22 cellular contexts compared by ENCODE assay signal in the genomic region with DNA sequence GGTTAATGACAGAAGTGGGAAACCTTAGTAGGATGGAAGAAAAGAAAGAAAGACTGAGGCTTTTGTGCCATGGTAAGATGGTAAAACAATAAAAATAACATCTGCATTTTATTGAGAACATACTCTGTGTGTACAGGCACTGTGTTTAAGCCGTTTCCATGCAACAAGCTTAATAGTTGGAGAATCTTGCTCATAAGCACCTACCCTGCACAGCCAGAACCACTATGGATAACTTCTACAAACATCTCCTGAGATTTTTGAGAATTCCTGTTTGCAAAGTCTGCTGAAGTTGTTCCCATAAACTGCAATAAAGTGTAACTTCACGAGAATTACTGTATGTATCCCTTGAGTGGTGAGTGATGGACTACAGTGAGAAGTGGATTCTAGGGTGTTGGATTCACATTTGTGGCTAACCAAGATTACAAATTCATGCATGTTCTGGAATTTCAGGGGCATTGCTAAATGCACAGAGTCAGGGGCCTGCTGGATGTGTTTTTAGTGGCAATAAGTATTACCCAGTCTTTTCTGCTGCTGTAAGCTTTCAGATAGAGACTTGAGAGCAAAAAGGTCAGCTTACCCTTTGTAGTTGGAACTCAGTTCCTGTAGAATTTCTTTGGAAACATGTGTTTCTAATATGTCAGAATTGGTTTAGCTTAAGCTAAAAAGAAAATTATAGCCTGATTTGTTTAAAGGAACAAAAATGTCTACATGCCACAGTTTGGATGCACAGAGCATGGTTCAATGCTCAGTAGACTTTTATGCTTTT.
A peak's percentile ranks its signal among the peaks of the same experiment; 100 is the strongest.
DNase-seq lines count a peak whose midpoint lies in the region; ATAC-seq and TF ChIP-seq lines count a peak whose summit lies in the region.
"Had no signal": no experiment of that assay in that cellular context is flagged by ENCODE, and none has a peak within 500 bp of the region (broad histone marks: within the 10 kb centered on the region; RNA-seq: fewer than 3 reads in every experiment).

No MANE protein-coding gene starts in this region.

- POLR2A ChIA-PET in IMR-90 (lab: Charles Lee; ENCODE audit: unreplicated experiment), result no interaction called here

- no peak overlapping the region for H4K5ac ChIP-seq in IMR-90 (ENCODE audit: low read depth, low read length)

- ATAC-seq in IMR-90 (ENCODE audit: low read depth) (peak; percentile 37; the same call in 1 of the 2 replicates), HG03196 (IDR thresholded peaks at IDR 0.05; ENCODE audit: unreplicated experiment) (no peak), upper lobe of left lung (ENCODE audit: low FRiP score in 2 of 2) (no peak)
- ATAC-seq: activated naive CD4-positive, alpha-beta T cell treated with anti-CD3 and anti-CD28 coated beads, Interleukin-2, amount 50 U/mL, for 72 hours; activated T-helper 17 cell treated with anti-CD3 and anti-CD28 coated beads, Interleukin-2, amount 50 U/mL, for 72 hours; heart left ventricle had no signal

- H3K4me3 ChIP-seq in IMR-90 (ENCODE audit: insufficient read depth, low read depth, low read length) (no peak overlapping the region), sigmoid colon (no peak overlapping the region), upper lobe of left lung (no peak overlapping the region)
- H3K4me3 ChIP-seq: ascending aorta, HAP-1, heart left ventricle had no signal

- H3K56ac ChIP-seq in IMR-90 (ENCODE audit: extremely low read depth, insufficient read depth, low read length), result no peak overlapping the region

- peaks cover 3% of the 10 kb centered on the region; the same call in 1 of the 2 replicates for H3K9me1 ChIP-seq in IMR-90 (ENCODE audit: insufficient read depth, low read length)

- H3K4ac ChIP-seq in IMR-90 (ENCODE audit: low read depth, low read length), result no peak overlapping the region

- no peak overlapping the region for H2AK5ac ChIP-seq in IMR-90 (ENCODE audit: low read depth, low read length)

- TF ChIP-seq EP300 in sigmoid colon (IDR thresholded peaks at IDR 0.05) (no peak), upper lobe of left lung (IDR thresholded peaks at IDR 0.05) (no peak)

- dilution Hi-C loops in IMR-90 (cut with HindIII; ENCODE audit: low sequenced_read_pairs, unreplicated experiment), result no loop called here

- H3K27ac ChIP-seq in IMR-90 (ENCODE audit: insufficient read depth, low read length) (no peak overlapping the region), sigmoid colon (peak overlapping the region in 3 of 4 donors; percentile 34 to 87 (median 86)), upper lobe of left lung (no peak overlapping the region)
- H3K27ac ChIP-seq: ascending aorta had no signal

- no peak overlapping the region for H2BK20ac ChIP-seq in IMR-90 (ENCODE audit: low read depth, low read length)

- intact Hi-C loops in IMR-90 (cut with micrococcal nuclease), result no loop called here
- intact Hi-C loops in sigmoid colon (cut with DNase I), result loop anchor here (5.0 kb wide), 1 partner anchor 475 kb away; the partner anchor contains the start of gene PTPN13

- no peak overlapping the region for H2AK9ac ChIP-seq in IMR-90 (replicated peaks; ENCODE audit: low read depth, low read length, poor library complexity)

- H4K20me1 ChIP-seq in IMR-90 (ENCODE audit: insufficient read depth, low read length), result peaks cover 29% of the 10 kb centered on the region

- H4K8ac ChIP-seq in IMR-90 (ENCODE audit: low read depth in 2 of 2, low read length in 2 of 2), result no peak overlapping the region

- no peak overlapping the region for H4K91ac ChIP-seq in IMR-90 (ENCODE audit: insufficient read depth, low read depth, low read length)

- CTCF ChIA-PET in IMR-90 (lab: Yijun Ruan, JAX), result no interaction called here

- no peaks in the 10 kb centered on the region for H3K27me3 ChIP-seq in IMR-90 (ENCODE audit: control insufficient read depth, insufficient read depth, low read length)
- H3K27me3 ChIP-seq in sigmoid colon, result no peaks in the 10 kb centered on the region
- H3K27me3 ChIP-seq in upper lobe of left lung, result no peaks in the 10 kb centered on the region
- H3K27me3 ChIP-seq: ascending aorta, heart left ventricle had no signal

- no peak overlapping the region for H2AFZ ChIP-seq in IMR-90 (replicated peaks; ENCODE audit: low read length, poor library complexity)

- in situ Hi-C loops in IMR-90 (cut with MboI; ENCODE audit: low sequenced_read_pairs), result no loop called here

- no peak overlapping the region for H3K9ac ChIP-seq in IMR-90 (ENCODE audit: low read depth, low read length)

- TF ChIP-seq RAD21 in IMR-90 (IDR thresholded peaks at IDR 0.05; ENCODE audit: low read length), result no peak

- H3K4me1 ChIP-seq in IMR-90 (ENCODE audit: control insufficient read depth, insufficient read depth, low read length), result no peaks in the 10 kb centered on the region; the same call in 1 of the 2 replicates
- peaks cover 0 to 69% (median 59%) of the 10 kb centered on the region in 4 donors for H3K4me1 ChIP-seq in sigmoid colon
- peaks cover 12 to 46% (median 19%) of the 10 kb centered on the region in 4 donors for H3K4me1 ChIP-seq in upper lobe of left lung
- H3K4me1 ChIP-seq: HAP-1 had no signal

- WGBS in IMR-90 (ENCODE audit: extremely low coverage in 2 of 2, insufficient read length in 1 of 2), 2 experiments, result 17% methylated on average over 1 of the region's 2 CpGs; no CpG with 5 or more reads in 1 of the 2 experiments
- 21 to 64% methylated on average over 2 of the region's 2 CpGs for WGBS in sigmoid colon, 2 donors
- 61 to 73% methylated on average over 2 of the region's 2 CpGs for WGBS in upper lobe of left lung, 2 donors

- no peak overlapping the region for H3K18ac ChIP-seq in IMR-90 (ENCODE audit: low read depth, low read length)

- TF ChIP-seq CTCF in IMR-90 (conservative IDR thresholded peaks at IDR 0.05; ENCODE audit: low read depth, low read length), result no peak
- no peak for TF ChIP-seq CTCF in sigmoid colon (IDR thresholded peaks at IDR 0.05)
- no peak for TF ChIP-seq CTCF in upper lobe of left lung (IDR thresholded peaks at IDR 0.05)

- H2BK120ac ChIP-seq in IMR-90 (ENCODE audit: low read depth, low read length), result no peak overlapping the region

- BruUV-seq in IMR-90 (replicated peaks; lab: Mats Ljungman, UMichigan), result no TSS peak

- H3K14ac ChIP-seq in IMR-90 (replicated peaks; ENCODE audit: low read depth, low read length), result no peak overlapping the region

- no peak overlapping the region for H2BK15ac ChIP-seq in IMR-90 (ENCODE audit: low read depth, low read length)

- no peaks in the 10 kb centered on the region for H3K9me3 ChIP-seq in IMR-90 (ENCODE audit: control insufficient read depth, insufficient read depth, low read length)
- no peaks in the 10 kb centered on the region for H3K9me3 ChIP-seq in sigmoid colon
- no peaks in the 10 kb centered on the region for H3K9me3 ChIP-seq in upper lobe of left lung
- H3K9me3 ChIP-seq: ascending aorta, HAP-1, heart left ventricle had no signal

- no peak overlapping the region for H3K4me2 ChIP-seq in IMR-90 (ENCODE audit: low read depth, low read length)

- H2BK5ac ChIP-seq in IMR-90 (ENCODE audit: low read depth, low read length, poor library complexity, severe bottlenecking), result no peak overlapping the region

- H3K36me3 ChIP-seq in IMR-90 (ENCODE audit: control insufficient read depth, insufficient read depth, low read length) (no peaks in the 10 kb centered on the region), sigmoid colon (no peaks in the 10 kb centered on the region), upper lobe of left lung (peaks cover 0 to 9% (median 0%) of the 10 kb centered on the region in 4 donors)
- H3K36me3 ChIP-seq: ascending aorta, HAP-1 had no signal

- no peak for TF ChIP-seq POLR2A in IMR-90 (IDR thresholded peaks at IDR 0.05; ENCODE audit: low read depth, low read length)
- TF ChIP-seq POLR2A in sigmoid colon (IDR thresholded peaks at IDR 0.05), result no peak
- no peak for TF ChIP-seq POLR2A in upper lobe of left lung (IDR thresholded peaks at IDR 0.05)

- DNase-seq in EH (ENCODE audit: low read depth) (peak; percentile 21), IMR-90 (no peak), fibroblast of peridontal ligament (ENCODE audit: extremely low read depth) (peak; percentile 90), sigmoid colon (no peak), germinal center (ENCODE audit: low spot score) (no peak), upper lobe of left lung (no peak)
- DNase-seq: activated CD4-positive, alpha-beta T cell treated with anti-CD3 and anti-CD28 coated beads, Interleukin-2, amount 50 U/mL, for 48 hours; activated CD4-positive, CD25-positive, alpha-beta regulatory T cell; activated CD8-positive, alpha-beta memory T cell treated with anti-CD3 and anti-CD28 coated beads, Interleukin-2, amount 50 U/mL, for 4 hours; central memory CD4-positive, alpha-beta T cell; heart left ventricle; NCI-H2081 treated with DMSO at 0.1 percent for 48 hours; occipital lobe; OCI-M1; retina; substantia nigra; T1000 had no signal

- H3K79me1 ChIP-seq in IMR-90 (ENCODE audit: low read depth in 1 of 2, low read length in 2 of 2), result peaks cover 30 to 43% of the 10 kb centered on the region in 2 experiments

- no peak overlapping the region for H3K23ac ChIP-seq in IMR-90 (ENCODE audit: low read depth, low read length)

TF ChIP-seq in IMR-90, 13 proteins besides CTCF, POLR2A, EP300 and RAD21 (continues in another document):
- TF ChIP-seq NFE2L2 (IDR thresholded peaks at IDR 0.05; ENCODE audit: low read depth, low read length) (no peak), RCOR1 (IDR thresholded peaks at IDR 0.05; ENCODE audit: insufficient replicate concordance, low read length) (no peak), MAZ (IDR thresholded peaks at IDR 0.05; ENCODE audit: borderline replicate concordance, low read depth, low read length) (no peak), MAFK (IDR thresholded peaks at IDR 0.05; ENCODE audit: low read depth, low read length) (no peak), BHLHE40 (IDR thresholded peaks at IDR 0.05; ENCODE audit: low read depth, low read length) (no peak), FOS (IDR thresholded peaks at IDR 0.05; ENCODE audit: low read depth, low read length) (no peak)
- TF ChIP-seq, protein P1, sequence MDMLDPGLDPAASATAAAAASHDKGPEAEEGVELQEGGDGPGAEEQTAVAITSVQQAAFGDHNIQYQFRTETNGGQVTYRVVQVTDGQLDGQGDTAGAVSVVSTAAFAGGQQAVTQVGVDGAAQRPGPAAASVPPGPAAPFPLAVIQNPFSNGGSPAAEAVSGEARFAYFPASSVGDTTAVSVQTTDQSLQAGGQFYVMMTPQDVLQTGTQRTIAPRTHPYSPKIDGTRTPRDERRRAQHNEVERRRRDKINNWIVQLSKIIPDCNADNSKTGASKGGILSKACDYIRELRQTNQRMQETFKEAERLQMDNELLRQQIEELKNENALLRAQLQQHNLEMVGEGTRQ (IDR thresholded peaks at IDR 0.05; ENCODE audit: low read depth, low read length), result no peak
- TF ChIP-seq, protein P2, sequence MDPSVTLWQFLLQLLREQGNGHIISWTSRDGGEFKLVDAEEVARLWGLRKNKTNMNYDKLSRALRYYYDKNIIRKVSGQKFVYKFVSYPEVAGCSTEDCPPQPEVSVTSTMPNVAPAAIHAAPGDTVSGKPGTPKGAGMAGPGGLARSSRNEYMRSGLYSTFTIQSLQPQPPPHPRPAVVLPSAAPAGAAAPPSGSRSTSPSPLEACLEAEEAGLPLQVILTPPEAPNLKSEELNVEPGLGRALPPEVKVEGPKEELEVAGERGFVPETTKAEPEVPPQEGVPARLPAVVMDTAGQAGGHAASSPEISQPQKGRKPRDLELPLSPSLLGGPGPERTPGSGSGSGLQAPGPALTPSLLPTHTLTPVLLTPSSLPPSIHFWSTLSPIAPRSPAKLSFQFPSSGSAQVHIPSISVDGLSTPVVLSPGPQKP (IDR thresholded peaks at IDR 0.05; ENCODE audit: borderline replicate concordance, low read depth, low read length), result no peak

Comparison
In these comparisons a context has a peak if more than half of its experiments do, and no peak if none do; other contexts are left out.
1. DNase-seq: peak in EH (single experiment) and fibroblast of peridontal ligament (single experiment); none in IMR-90 (single experiment), sigmoid colon (single experiment), germinal center (single experiment) and upper lobe of left lung (0 of 2).
2. H3K27ac ChIP-seq: peak in sigmoid colon (3 of 4); none in IMR-90 (single experiment) and upper lobe of left lung (0 of 4).